In the genomic region with DNA sequence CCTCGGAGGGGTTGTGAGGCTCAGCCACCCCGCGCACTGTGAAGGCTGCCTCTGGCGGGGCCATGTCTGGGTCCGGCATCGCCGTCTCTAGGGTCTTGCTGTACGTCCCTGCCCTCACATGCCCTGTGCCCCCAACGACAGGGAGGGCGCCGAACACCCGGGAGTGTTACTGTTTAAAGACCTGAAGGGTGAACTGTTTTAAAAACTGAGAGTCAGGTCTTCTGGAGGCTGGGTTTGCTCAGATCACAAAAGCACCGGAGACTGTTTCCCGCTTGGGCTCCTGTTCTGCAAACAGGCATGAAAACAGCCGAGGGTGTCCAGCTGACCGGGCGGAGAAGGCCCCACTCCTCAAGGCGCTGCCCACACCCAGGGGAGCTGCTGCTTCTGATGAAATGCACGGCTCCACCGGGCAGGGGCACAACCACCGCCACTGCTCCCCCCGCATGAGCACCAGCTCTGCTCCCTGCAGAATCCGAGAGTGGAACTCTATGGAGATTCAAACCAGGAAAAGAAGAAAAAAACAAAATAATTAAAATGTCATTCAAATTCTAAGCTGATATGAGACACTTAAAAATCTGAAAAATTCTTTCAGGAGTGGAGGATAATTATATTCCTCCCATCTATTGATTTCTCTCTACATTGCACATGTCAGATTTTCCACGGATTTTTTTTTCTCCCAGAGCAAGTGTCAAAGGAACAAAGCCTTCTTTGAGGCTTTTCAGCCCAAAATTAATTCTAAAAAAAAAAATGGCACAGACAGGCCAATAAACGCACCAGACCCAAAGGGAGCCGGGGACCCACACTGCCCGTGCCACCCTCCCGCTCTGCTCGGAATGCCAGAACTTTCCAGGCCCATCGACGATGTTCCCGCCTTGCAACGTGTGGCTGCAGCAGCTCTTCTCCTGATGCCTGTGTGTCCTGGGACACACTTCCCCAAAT, we compare ENCODE assay signal across 15 cellular contexts.
"Had no signal": no experiment of that assay in that cellular context is flagged by ENCODE, and none has a peak within 500 bp of the region (broad histone marks: within the 10 kb centered on the region; RNA-seq: fewer than 3 reads in every experiment).

No MANE protein-coding gene starts in this region.

- ATAC-seq: activated naive CD4-positive, alpha-beta T cell treated with anti-CD3 and anti-CD28 coated beads, Interleukin-2, amount 50 U/mL, for 72 hours; left lobe of liver; natural killer cell treated with Interleukin-12 subunit alpha and Interleukin-12 subunit beta and Interleukin-15 and Interleukin-18, amount 100 ng/mL, for 72 hours; stimulated activated effector memory CD8-positive, alpha-beta T cell treated with anti-CD3 and anti-CD28 coated beads, Interleukin-12 subunit alpha, Interleukin-12 subunit beta, amount 100 ng/mL, for 72 hours; upper lobe of right lung had no signal

- H3K27me3 Mint-ChIP-seq: memory B cell; natural killer cell treated with Interleukin-12 subunit alpha and Interleukin-12 subunit beta and Interleukin-15 and Interleukin-18, amount 100 ng/mL, for 72 hours had no signal

- H3K9me3 Mint-ChIP-seq: activated naive CD4-positive, alpha-beta T cell treated with anti-CD3 and anti-CD28 coated beads, Interleukin-2, amount 50 U/mL, for 72 hours; memory B cell; natural killer cell treated with Interleukin-12 subunit alpha and Interleukin-12 subunit beta and Interleukin-15 and Interleukin-18, amount 100 ng/mL, for 72 hours; stimulated activated effector memory CD8-positive, alpha-beta T cell treated with anti-CD3 and anti-CD28 coated beads, Interleukin-12 subunit alpha, Interleukin-12 subunit beta, amount 100 ng/mL, for 72 hours had no signal

- H3K27ac ChIP-seq: parathyroid adenoma, right atrium auricular region, upper lobe of right lung had no signal

- H3K27me3 ChIP-seq: right atrium auricular region, upper lobe of right lung had no signal

- H3K9ac ChIP-seq: parathyroid adenoma had no signal

- H3K4me3 Mint-ChIP-seq: memory B cell; natural killer cell treated with Interleukin-12 subunit alpha and Interleukin-12 subunit beta and Interleukin-15 and Interleukin-18, amount 100 ng/mL, for 72 hours; stimulated activated effector memory CD8-positive, alpha-beta T cell treated with anti-CD3 and anti-CD28 coated beads, Interleukin-12 subunit alpha, Interleukin-12 subunit beta, amount 100 ng/mL, for 72 hours had no signal

- H3K4me1 ChIP-seq: parathyroid adenoma, right atrium auricular region, upper lobe of right lung had no signal

- H3K4me2 ChIP-seq: smooth muscle cell had no signal

- H3K27ac Mint-ChIP-seq: activated naive CD4-positive, alpha-beta T cell treated with anti-CD3 and anti-CD28 coated beads, Interleukin-2, amount 50 U/mL, for 72 hours; memory B cell; natural killer cell treated with Interleukin-12 subunit alpha and Interleukin-12 subunit beta and Interleukin-15 and Interleukin-18, amount 100 ng/mL, for 72 hours; stimulated activated effector memory CD8-positive, alpha-beta T cell treated with anti-CD3 and anti-CD28 coated beads, Interleukin-12 subunit alpha, Interleukin-12 subunit beta, amount 100 ng/mL, for 72 hours had no signal

- DNase-seq: activated CD4-positive, CD25-positive, alpha-beta regulatory T cell; activated T-cell treated with anti-CD3 and anti-CD28 coated beads, Interleukin-2, amount 50 U/mL, for 1 hour; amniotic stem cell; T-helper 2 cell; upper lobe of right lung had no signal

- FAIRE-seq: islet of Langerhans, TTC549 had no signal

- H3K79me2 ChIP-seq: parathyroid adenoma had no signal

- H3K36me3 Mint-ChIP-seq: activated naive CD4-positive, alpha-beta T cell treated with anti-CD3 and anti-CD28 coated beads, Interleukin-2, amount 50 U/mL, for 72 hours; natural killer cell treated with Interleukin-12 subunit alpha and Interleukin-12 subunit beta and Interleukin-15 and Interleukin-18, amount 100 ng/mL, for 72 hours had no signal

- H3K9me3 ChIP-seq: right atrium auricular region, upper lobe of right lung had no signal

- H3K36me3 ChIP-seq: right atrium auricular region had no signal

- H2AFZ ChIP-seq: parathyroid adenoma had no signal

- H3K4me1 Mint-ChIP-seq: memory B cell; stimulated activated effector memory CD8-positive, alpha-beta T cell treated with anti-CD3 and anti-CD28 coated beads, Interleukin-12 subunit alpha, Interleukin-12 subunit beta, amount 100 ng/mL, for 72 hours had no signal

- H3K4me3 ChIP-seq: right atrium auricular region, smooth muscle cell, upper lobe of right lung had no signal
